19 cellular contexts compared by ENCODE assay signal in genomic region chr7:18521236-18521589, GRCh38. TPM values are rescaled to one million over a fixed set of nuclear protein-coding genes. Genes with fewer than 3 reads are reported as not detected.
DNase-seq lines count a peak whose midpoint lies in the region; ATAC-seq and TF ChIP-seq lines count a peak whose summit lies in the region.
"Had no signal": no experiment of that assay in that cellular context is flagged by ENCODE, and none has a peak within 500 bp of the region (broad histone marks: within the 10 kb centered on the region; RNA-seq: fewer than 3 reads in every experiment).

No MANE protein-coding gene starts in this region.

- H3K27me3 ChIP-seq in left ventricle myocardium inferior (ENCODE audit: low read depth) (no peaks in the 10 kb centered on the region), SJSA1 (replicated peaks) (no peaks in the 10 kb centered on the region), tibial artery (no peaks in the 10 kb centered on the region)
- no peaks in the 10 kb centered on the region for H3K27me3 ChIP-seq in effector memory CD4-positive, alpha-beta T cell (replicated peaks; ENCODE audit: control insufficient read depth, insufficient read depth, low read length, poor library complexity, severe bottlenecking)
- H3K27me3 ChIP-seq: left lung, upper lobe of left lung had no signal

- intact Hi-C loops in left ventricle myocardium inferior (cut with micrococcal nuclease) (no loop called here), left cardiac atrium (cut with DNase I) (no loop called here), tibial artery (cut with DNase I; ENCODE audit: low total_unique reads) (no loop called here)

- TF ChIP-seq CTCF in left ventricle myocardium inferior (IDR thresholded peaks at IDR 0.05; ENCODE audit: borderline replicate concordance) (no peak), tibial artery (IDR thresholded peaks at IDR 0.05) (no peak)

- peak overlapping the region; percentile 71 for H3K4me3 Mint-ChIP-seq in memory B cell
- H3K4me3 Mint-ChIP-seq: activated naive CD4-positive, alpha-beta T cell treated with anti-CD3 and anti-CD28 coated beads, Interleukin-2, amount 10 ng/mL, durations not matched to agents 7 days and 5 days; CD4-positive, alpha-beta memory T cell had no signal

- H3K27me3 Mint-ChIP-seq in memory B cell = no peaks in the 10 kb centered on the region
- H3K27me3 Mint-ChIP-seq: activated naive CD4-positive, alpha-beta T cell treated with anti-CD3 and anti-CD28 coated beads, Interleukin-2, amount 10 ng/mL, durations not matched to agents 7 days and 5 days; CD4-positive, alpha-beta memory T cell; progenitor cell of endocrine pancreas had no signal

- H3K27ac Mint-ChIP-seq in memory B cell = peak overlapping the region; percentile 94
- H3K27ac Mint-ChIP-seq: activated naive CD4-positive, alpha-beta T cell treated with anti-CD3 and anti-CD28 coated beads, Interleukin-2, amount 10 ng/mL, durations not matched to agents 7 days and 5 days; CD4-positive, alpha-beta memory T cell; progenitor cell of endocrine pancreas had no signal

- H3K4me3 ChIP-seq in left ventricle myocardium inferior (peak overlapping the region; percentile 16), SJSA1 (no peak overlapping the region), tibial artery (peak overlapping the region; percentile 7 to 22)
- no peak overlapping the region for H3K4me3 ChIP-seq in effector memory CD4-positive, alpha-beta T cell (ENCODE audit: insufficient read depth, low read depth, low read length, poor library complexity, severe bottlenecking)
- H3K4me3 ChIP-seq: left lung, upper lobe of left lung had no signal

- ATAC-seq in left cardiac atrium (no peak), memory B cell (ENCODE audit: low read depth) (peak; percentile 46)
- ATAC-seq: left lung had no signal

- H3K4me1 ChIP-seq in left ventricle myocardium inferior (peaks cover 50% of the 10 kb centered on the region), SJSA1 (replicated peaks) (peaks cover 21% of the 10 kb centered on the region), tibial artery (peaks cover 0 to 64% (median 2%) of the 10 kb centered on the region in 4 donors)
- no peaks in the 10 kb centered on the region for H3K4me1 ChIP-seq in effector memory CD4-positive, alpha-beta T cell (ENCODE audit: control insufficient read depth, insufficient read depth, low read length, poor library complexity, severe bottlenecking)
- H3K4me1 ChIP-seq: left lung, upper lobe of left lung had no signal

- no peak for DNase-seq in left ventricle myocardium inferior
- DNase-seq in left cardiac atrium = no peak
- DNase-seq in SJSA1 (ENCODE audit: low read depth in 1 of 2, low spot score in 2 of 2) = no peak
- peak in 1 of 2 donors; percentile 30 for DNase-seq in memory B cell (ENCODE audit: low spot score in 2 of 2)
- no peak for DNase-seq in tibial artery
- DNase-seq in ecto neural progenitor cell (ENCODE audit: low spot score) = no peak
- DNase-seq in effector memory CD4-positive, alpha-beta T cell = no peak
- no peak for DNase-seq in Ammon's horn (ENCODE audit: low spot score)
- DNase-seq: activated CD4-positive, alpha-beta T cell treated with anti-CD3 and anti-CD28 coated beads, Interleukin-2, amount 50 U/mL, for 4 hours; activated naive CD4-positive, alpha-beta T cell treated with anti-CD3 and anti-CD28 coated beads, Interleukin-2, amount 10 ng/mL, durations not matched to agents 7 days and 5 days; activated T-cell treated with anti-CD3 and anti-CD28 coated beads, Interleukin-2, amount 50 U/mL, for 1 hour; CD4-positive, alpha-beta memory T cell; left lung; NCI-H2081 treated with DMSO at 0.1 percent for 48 hours; NCI-H526; stimulated activated naive CD4-positive, alpha-beta T cell treated with Interleukin-2 at 50 U/mL for 16 hours; SW 1271; upper lobe of left lung had no signal

- peaks cover 19% of the 10 kb centered on the region for H3K36me3 Mint-ChIP-seq in memory B cell
- H3K36me3 Mint-ChIP-seq: activated naive CD4-positive, alpha-beta T cell treated with anti-CD3 and anti-CD28 coated beads, Interleukin-2, amount 10 ng/mL, durations not matched to agents 7 days and 5 days; CD4-positive, alpha-beta memory T cell had no signal

- H3K9me3 ChIP-seq in left ventricle myocardium inferior (replicated peaks) (no peaks in the 10 kb centered on the region), SJSA1 (replicated peaks) (no peaks in the 10 kb centered on the region), tibial artery (no peaks in the 10 kb centered on the region)
- no peaks in the 10 kb centered on the region for H3K9me3 ChIP-seq in effector memory CD4-positive, alpha-beta T cell (ENCODE audit: control insufficient read depth, low read length)
- H3K9me3 ChIP-seq: left lung, upper lobe of left lung had no signal

- no peaks in the 10 kb centered on the region for H3K36me3 ChIP-seq in left ventricle myocardium inferior
- peaks cover 49% of the 10 kb centered on the region for H3K36me3 ChIP-seq in SJSA1
- H3K36me3 ChIP-seq in tibial artery = no peaks in the 10 kb centered on the region
- no peaks in the 10 kb centered on the region for H3K36me3 ChIP-seq in effector memory CD4-positive, alpha-beta T cell (ENCODE audit: control insufficient read depth, insufficient read depth, low read length)
- H3K36me3 ChIP-seq: left lung, upper lobe of left lung had no signal

- H3K27ac ChIP-seq in left ventricle myocardium inferior (replicated peaks) (peak overlapping the region; percentile 69), SJSA1 (peak overlapping the region; percentile 78), tibial artery (peak overlapping the region; percentile 68 to 77)
- H3K27ac ChIP-seq in effector memory CD4-positive, alpha-beta T cell (ENCODE audit: insufficient read depth, low read length, poor library complexity, severe bottlenecking) = no peak overlapping the region
- H3K27ac ChIP-seq: left lung, upper lobe of left lung had no signal

- peaks cover 2% of the 10 kb centered on the region for H3K9me3 Mint-ChIP-seq in memory B cell
- H3K9me3 Mint-ChIP-seq: activated naive CD4-positive, alpha-beta T cell treated with anti-CD3 and anti-CD28 coated beads, Interleukin-2, amount 10 ng/mL, durations not matched to agents 7 days and 5 days had no signal

- peaks cover 62% of the 10 kb centered on the region for H3K4me1 Mint-ChIP-seq in memory B cell
- H3K4me1 Mint-ChIP-seq: activated naive CD4-positive, alpha-beta T cell treated with anti-CD3 and anti-CD28 coated beads, Interleukin-2, amount 10 ng/mL, durations not matched to agents 7 days and 5 days; CD4-positive, alpha-beta memory T cell had no signal

RNA-seq across cellular contexts. Expression of gene HDAC9, which starts 25.7 kb away (rescaled TPM):
- total RNA-seq in left ventricle myocardium inferior (39.6 TPM), left cardiac atrium (10 to 100 TPM; 16.0 to 22.4 TPM)
- total RNA-seq in SJSA1 (2014; rRNA removed; shearing (Covaris generic)) = 63.3 and 79.1 TPM in 2 replicates

Comparison
In these comparisons a context has a peak if more than half of its experiments do, and no peak if none do; other contexts are left out.
1. H3K4me3 ChIP-seq: peak in left ventricle myocardium inferior (single experiment) and tibial artery (2 of 2); none in SJSA1 (single experiment) and effector memory CD4-positive, alpha-beta T cell (single experiment).